ENCODE assay signal across 15 cellular contexts in the genomic region with DNA sequence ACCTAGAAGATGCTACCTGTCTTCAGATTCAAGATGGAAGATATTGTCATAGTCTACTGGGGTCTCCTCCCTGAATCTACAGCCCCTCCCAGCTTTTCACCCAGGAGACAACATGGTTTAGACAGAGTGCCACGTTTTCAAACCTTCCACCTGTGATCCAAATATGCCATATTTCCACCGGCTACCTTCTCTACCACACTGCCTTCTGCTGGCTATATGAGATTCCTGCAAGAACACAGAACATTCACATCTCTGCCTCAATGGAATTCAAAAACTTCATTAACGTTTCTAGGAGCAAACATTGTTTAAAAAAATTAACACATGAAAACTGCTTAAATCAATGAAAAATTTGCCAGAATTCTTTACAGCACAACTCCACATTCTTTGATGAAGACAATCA. TPM values are rescaled to one million over a fixed set of nuclear protein-coding genes. Genes with fewer than 3 reads are reported as not detected.
DNase-seq lines count a peak whose midpoint lies in the region; ATAC-seq and TF ChIP-seq lines count a peak whose summit lies in the region.
"Had no signal": no experiment of that assay in that cellular context is flagged by ENCODE, and none has a peak within 500 bp of the region (broad histone marks: within the 10 kb centered on the region; RNA-seq: fewer than 3 reads in every experiment).

No MANE protein-coding gene starts in this region.

- POLR2A ChIA-PET in MCF 10A (lab: Yijun Ruan, JAX) = interaction anchor here (0.7 to 1.5 kb wide), 3 partner anchors 16 to 264 kb away, joined by 3 to 4 read pairs (median 4); no protein-coding TSS in a partner anchor

- H3K27ac ChIP-seq in breast epithelium (no peak overlapping the region), esophagus squamous epithelium (peak overlapping the region in 1 of 4 donors; percentile 34)
- H3K27ac ChIP-seq: left lung had no signal

- H3K27ac Mint-ChIP-seq in MCF 10A (ENCODE audit: low read depth, unreplicated experiment) = no peak overlapping the region
- H3K27ac Mint-ChIP-seq: activated CD4-positive, alpha-beta T cell treated with anti-CD3 and anti-CD28 coated beads, Interleukin-2, amount 10 ng/mL, durations not matched to agents 24 days and 14 days had no signal

- no peak for ATAC-seq in HG02763 (IDR thresholded peaks at IDR 0.05; ENCODE audit: unreplicated experiment)
- ATAC-seq: left lung had no signal

- H3K36me3 Mint-ChIP-seq in MCF 10A (ENCODE audit: insufficient read depth, unreplicated experiment) = no peaks in the 10 kb centered on the region

- H3K36me3 ChIP-seq in breast epithelium = no peaks in the 10 kb centered on the region
- H3K36me3 ChIP-seq in esophagus squamous epithelium = no peaks in the 10 kb centered on the region
- H3K36me3 ChIP-seq: left lung had no signal

- H3K4me1 ChIP-seq in breast epithelium (no peaks in the 10 kb centered on the region), esophagus squamous epithelium (peaks cover 0 to 16% (median 3%) of the 10 kb centered on the region in 3 donors)
- H3K4me1 ChIP-seq: left lung had no signal

- TF ChIP-seq CTCF in MCF 10A (IDR thresholded peaks at IDR 0.05; ENCODE audit: unreplicated experiment) (peak; percentile 92), breast epithelium (IDR thresholded peaks at IDR 0.05) (no peak), esophagus squamous epithelium (IDR thresholded peaks at IDR 0.05) (peak in 5 of 6 experiments; percentile 37 to 86 (median 63))

- intact Hi-C loops in MCF 10A (cut with micrococcal nuclease) (loop anchor here (1.0 to 10.0 kb wide), 3 partner anchors 90 to 426 kb away; no protein-coding TSS in a partner anchor), breast epithelium (cut with DNase I; ENCODE audit: low total_unique reads) (no loop called here), esophagus squamous epithelium (cut with DNase I) (loop anchor here (2.0 to 5.0 kb wide), 2 partner anchors 268 to 320 kb away; no protein-coding TSS in a partner anchor), posterior vena cava (cut with DNase I) (no loop called here)

- H3K4me1 Mint-ChIP-seq in MCF 10A (ENCODE audit: insufficient read depth, unreplicated experiment) = peaks cover 8% of the 10 kb centered on the region
- H3K4me1 Mint-ChIP-seq: activated CD4-positive, alpha-beta T cell treated with anti-CD3 and anti-CD28 coated beads, Interleukin-2, amount 10 ng/mL, durations not matched to agents 24 days and 14 days had no signal

- H3K9me3 Mint-ChIP-seq in MCF 10A (ENCODE audit: unreplicated experiment) = peaks cover 22% of the 10 kb centered on the region

- peaks cover 0 to 9% of the 10 kb centered on the region in 2 donors for H3K27me3 ChIP-seq in breast epithelium
- peaks cover 0 to 4% (median 0%) of the 10 kb centered on the region in 4 donors for H3K27me3 ChIP-seq in esophagus squamous epithelium

- DNase-seq in MCF 10A (ENCODE audit: unreplicated experiment) (peak; percentile 62), breast epithelium (ENCODE audit: low spot score in 2 of 2) (no peak), NCI-H748 (lab: John Stamatoyannopoulos, UW; ENCODE audit: unreplicated experiment) (peak; percentile 23), esophagus squamous epithelium (lab: John Stamatoyannopoulos, UW) (no peak), posterior vena cava (ENCODE audit: low spot score) (no peak), hypothalamus (lab: John Stamatoyannopoulos, UW) (no peak), NCI-H1694 (lab: John Stamatoyannopoulos, UW) (no peak)
- DNase-seq: activated CD4-positive, alpha-beta T cell treated with anti-CD3 and anti-CD28 coated beads, Interleukin-2, amount 10 ng/mL, durations not matched to agents 24 days and 14 days; activated gamma-delta T cell treated with Interleukin-2 at 50 U/mL for 16 hours; cerebellar nuclear complex; left lung; MV-4-11; nucleus accumbens; stimulated activated naive CD4-positive, alpha-beta T cell treated with Interleukin-2 at 50 U/mL for 16 hours had no signal

- no peak overlapping the region for H3K4me3 Mint-ChIP-seq in MCF 10A (ENCODE audit: unreplicated experiment)
- H3K4me3 Mint-ChIP-seq: activated CD4-positive, alpha-beta T cell treated with anti-CD3 and anti-CD28 coated beads, Interleukin-2, amount 10 ng/mL, durations not matched to agents 24 days and 14 days had no signal

- peaks cover 19% of the 10 kb centered on the region for H3K27me3 Mint-ChIP-seq in MCF 10A (ENCODE audit: insufficient read depth, unreplicated experiment)

- H3K4me3 ChIP-seq in breast epithelium (no peak overlapping the region), esophagus squamous epithelium (no peak overlapping the region)
- H3K4me3 ChIP-seq: left lung had no signal

- no peak for TF ChIP-seq POLR2A in breast epithelium (IDR thresholded peaks at IDR 0.05)
- no peak for TF ChIP-seq POLR2A in esophagus squamous epithelium (IDR thresholded peaks at IDR 0.05)

- CTCF ChIA-PET in MCF 10A (lab: Yijun Ruan, JAX) = interaction anchor here (0.5 to 16.8 kb wide), 25 partner anchors 9 to 538 kb away, joined by 3 to 479 read pairs (median 5); a partner anchor contains a TSS

- BruUV-seq in MCF 10A (replicated peaks; lab: Mats Ljungman, UMichigan) = no TSS peak

- H3K9me3 ChIP-seq in breast epithelium = peaks cover 8 to 10% of the 10 kb centered on the region in 2 donors
- H3K9me3 ChIP-seq in esophagus squamous epithelium = no peaks in the 10 kb centered on the region

- 9% methylated on average over 3 of the region's 3 CpGs for WGBS in esophagus squamous epithelium, 2 donors

RNA-seq across cellular contexts. Expression of a gene that starts 12.9 kb away (rescaled TPM):
- not detected in 2 replicates for total RNA-seq in MCF 10A (2022)
- not detected for total RNA-seq in breast epithelium
- not detected for total RNA-seq in esophagus squamous epithelium
- total RNA-seq in posterior vena cava = not detected
- total RNA-seq: activated CD4-positive, alpha-beta T cell treated with anti-CD3 and anti-CD28 coated beads, Interleukin-2, amount 10 ng/mL, durations not matched to agents 24 days and 14 days; left lung had no signal

RNA-seq across cellular contexts. Expression of a gene that starts 27.0 kb away (rescaled TPM):
- not detected in 2 replicates for total RNA-seq in MCF 10A (2022)
- total RNA-seq in breast epithelium = not detected
- not detected for total RNA-seq in esophagus squamous epithelium
- total RNA-seq in posterior vena cava = not detected
- total RNA-seq: activated CD4-positive, alpha-beta T cell treated with anti-CD3 and anti-CD28 coated beads, Interleukin-2, amount 10 ng/mL, durations not matched to agents 24 days and 14 days; left lung had no signal

RNA-seq across cellular contexts. Expression of a gene that starts 39.7 kb away (rescaled TPM):
- total RNA-seq in MCF 10A (2022) = not detected in 2 replicates
- total RNA-seq in breast epithelium = not detected
- 1 to 10 TPM in 1 of 4 donors, not detected in 3; 9.0 TPM for total RNA-seq in esophagus squamous epithelium
- total RNA-seq in posterior vena cava = not detected
- total RNA-seq: activated CD4-positive, alpha-beta T cell treated with anti-CD3 and anti-CD28 coated beads, Interleukin-2, amount 10 ng/mL, durations not matched to agents 24 days and 14 days; left lung had no signal

Comparison
In these comparisons a context has a peak if more than half of its experiments do, and no peak if none do; other contexts are left out.
1. DNase-seq: peak in MCF 10A (single experiment) and NCI-H748 (single experiment); none in breast epithelium (0 of 2), esophagus squamous epithelium (single experiment), posterior vena cava (single experiment), hypothalamus (0 of 51) and NCI-H1694 (single experiment).
2. CTCF ChIP-seq: peak in MCF 10A (single experiment) and esophagus squamous epithelium (5 of 6); none in breast epithelium (0 of 3).
3. intact Hi-C loops: an anchor here in MCF 10A (1.0 to 10.0 kb wide) and esophagus squamous epithelium (2.0 to 5.0 kb wide); none called in breast epithelium and posterior vena cava.